In genomic region chr6:100461273-100461919, GRCh38 we compare ENCODE assay signal across 9 cellular contexts. TPM values are rescaled to one million over a fixed set of nuclear protein-coding genes. Genes with fewer than 3 reads are reported as not detected.
A peak's percentile ranks its signal among the peaks of the same experiment; 100 is the strongest.
DNase-seq lines count a peak whose midpoint lies in the region; ATAC-seq and TF ChIP-seq lines count a peak whose summit lies in the region.
"Had no signal": no experiment of that assay in that cellular context is flagged by ENCODE, and none has a peak within 500 bp of the region (broad histone marks: within the 10 kb centered on the region; RNA-seq: fewer than 3 reads in every experiment).

No MANE protein-coding gene starts in this region.

- no peaks in the 10 kb centered on the region for H3K9me3 Mint-ChIP-seq in neural crest cell

- H3K27me3 ChIP-seq in adipocyte (replicated peaks; ENCODE audit: control insufficient read depth, insufficient read depth, low read length) (peaks cover 8% of the 10 kb centered on the region), dorsolateral prefrontal cortex (peaks cover 68 to 100% (median 100%) of the 10 kb centered on the region in 45 donors), testis (peaks cover 6% of the 10 kb centered on the region)

- peak overlapping the region; percentile 62 for H3K4me3 Mint-ChIP-seq in neural crest cell

- peaks cover 20% of the 10 kb centered on the region for H3K27me3 Mint-ChIP-seq in neural crest cell (ENCODE audit: low read depth)

- peak overlapping the region; percentile 35 for H3K4me3 ChIP-seq in NB4 (ENCODE audit: low read depth, low read length)
- H3K4me3 ChIP-seq in adipocyte (ENCODE audit: low read length), result peak overlapping the region; percentile 94
- H3K4me3 ChIP-seq in dorsolateral prefrontal cortex, result no peak overlapping the region
- H3K4me3 ChIP-seq in testis, result no peak overlapping the region

- no peak for TF ChIP-seq POLR2A in NB4 (IDR thresholded peaks at IDR 0.05; ENCODE audit: extremely low read depth, insufficient read length)
- TF ChIP-seq POLR2A in testis (IDR thresholded peaks at IDR 0.05), result no peak

- 6 to 7% methylated on average over 25 to 29 of the region's 29 CpGs for WGBS in testis, 2 donors

- peak; percentile 74 for DNase-seq in Daoy (ENCODE audit: low read depth)
- DNase-seq in NB4 (ENCODE audit: low read depth), result peak; percentile 53
- DNase-seq in adipocyte (ENCODE audit: low read depth), result no peak
- no peak for DNase-seq in neural crest cell (ENCODE audit: low read depth, low spot score)
- DNase-seq in dorsolateral prefrontal cortex, result no peak
- DNase-seq in testis, result no peak
- no peak for DNase-seq in stimulated activated CD4-positive, alpha-beta T cell treated with anti-CD3 and anti-CD28 coated beads, Interleukin-4, amount 100 ng/mL, for 4 hours
- DNase-seq: amygdala had no signal

- H3K4me1 ChIP-seq in adipocyte (ENCODE audit: control insufficient read depth, insufficient read depth, low read length), result peaks cover 23% of the 10 kb centered on the region
- H3K4me1 ChIP-seq in testis, result no peaks in the 10 kb centered on the region

- no peaks in the 10 kb centered on the region for H3K36me3 Mint-ChIP-seq in neural crest cell (ENCODE audit: low read depth)

- H3K4me1 Mint-ChIP-seq in neural crest cell, result peaks cover 13% of the 10 kb centered on the region

- H3K9ac ChIP-seq in adipocyte (ENCODE audit: low read length), result peak overlapping the region; percentile 94

- H3K36me3 ChIP-seq in adipocyte (ENCODE audit: control insufficient read depth, insufficient read depth, low read length, severe bottlenecking), result no peaks in the 10 kb centered on the region
- H3K36me3 ChIP-seq in testis (ENCODE audit: low read depth, missing control alignments), result no peaks in the 10 kb centered on the region

- H3K27ac Mint-ChIP-seq in neural crest cell (ENCODE audit: unreplicated experiment), result no peak overlapping the region

- TF ChIP-seq CTCF in NB4 (IDR thresholded peaks at IDR 0.05; ENCODE audit: low read depth, low read length), result no peak
- no peak for TF ChIP-seq CTCF in neural crest cell (conservative IDR thresholded peaks at IDR 0.05)
- no peak for TF ChIP-seq CTCF in dorsolateral prefrontal cortex (IDR thresholded peaks at IDR 0.05 in 54 of 56, conservative IDR thresholded peaks at IDR 0.05 in 2 of 56; ENCODE audit: low read depth in 1 of 56, partially characterized antibody in 56 of 56)
- TF ChIP-seq CTCF in testis (IDR thresholded peaks at IDR 0.05), result no peak

- no peak for ATAC-seq in GM19467 (IDR thresholded peaks at IDR 0.05; ENCODE audit: unreplicated experiment)

- H3K9me3 ChIP-seq in adipocyte (ENCODE audit: control insufficient read depth, low read length) (no peaks in the 10 kb centered on the region), testis (no peaks in the 10 kb centered on the region)

- intact Hi-C loops in dorsolateral prefrontal cortex (cut with DNase I), result no loop called here
- intact Hi-C loops in testis (cut with DNase I; ENCODE audit: low total_unique reads), result no loop called here

- H3K27ac ChIP-seq in dorsolateral prefrontal cortex, result no peak overlapping the region
- H3K27ac ChIP-seq in testis, result no peak overlapping the region

RNA-seq across cellular contexts. Expression of gene SIM1, which starts 3.3 kb away (rescaled TPM):
- total RNA-seq in Daoy (2014; rRNA removed; shearing (Covaris generic)), result 0.51 and 0.77 TPM in 2 replicates
- total RNA-seq in neural crest cell, result 0.55 and 0.58 TPM in 2 replicates
- not detected for total RNA-seq in dorsolateral prefrontal cortex
- total RNA-seq in testis, result 1 to 10 TPM in 1 of 2 donors, under 1 TPM in 1; 0.43 to 1.5 TPM
- polyA plus RNA-seq in testis (ENCODE audit: insufficient read depth, low read depth, low replicate concordance), result 0.88 TPM

Comparison
In these comparisons a context has a peak if more than half of its experiments do, and no peak if none do; other contexts are left out.
1. DNase-seq: peak in Daoy (single experiment) and NB4 (single experiment); none in adipocyte (single experiment), neural crest cell (single experiment), dorsolateral prefrontal cortex (0 of 10), testis (single experiment) and stimulated activated CD4-positive, alpha-beta T cell treated with anti-CD3 and anti-CD28 coated beads, Interleukin-4, amount 100 ng/mL, for 4 hours (0 of 2).
2. H3K4me3 ChIP-seq: peak in NB4 (single experiment) and adipocyte (single experiment); none in dorsolateral prefrontal cortex (0 of 59) and testis (0 of 2).